Comparison of ENCODE assay signal across 22 cellular contexts in the genomic region with DNA sequence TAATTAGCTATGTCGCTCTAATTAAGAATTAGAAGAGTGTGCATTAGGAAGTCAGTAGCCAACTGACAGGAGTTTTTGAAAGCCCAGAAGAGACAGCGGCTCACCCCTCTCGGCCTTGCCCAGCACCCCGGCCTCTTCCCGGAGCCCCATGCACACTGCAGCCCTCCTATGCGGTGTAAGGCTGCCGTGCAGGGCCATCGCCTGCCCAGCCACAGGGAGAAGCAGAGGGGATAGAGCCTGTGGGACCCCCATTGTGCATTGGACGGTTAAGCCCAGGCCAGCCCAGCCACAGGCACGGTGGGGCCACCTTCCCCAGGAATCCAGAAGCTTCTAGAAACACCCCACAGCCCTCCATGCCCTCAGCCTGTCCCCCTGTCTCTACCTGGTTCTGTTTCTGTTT.
"Had no signal": no experiment of that assay in that cellular context is flagged by ENCODE, and none has a peak within 500 bp of the region (broad histone marks: within the 10 kb centered on the region; RNA-seq: fewer than 3 reads in every experiment).

No MANE protein-coding gene starts in this region.

- H3K9me3 Mint-ChIP-seq: activated CD4-positive, alpha-beta memory T cell treated with anti-CD3 and anti-CD28 coated beads for 36 hours; activated T-helper 17 cell treated with anti-CD3 and anti-CD28 coated beads, Interleukin-2, amount 50 U/mL, for 72 hours had no signal

- H3K27ac Mint-ChIP-seq: activated CD4-positive, alpha-beta memory T cell treated with anti-CD3 and anti-CD28 coated beads for 36 hours; activated CD8-positive, alpha-beta memory T cell treated with anti-CD3 and anti-CD28 coated beads, Interleukin-2, amount 10 ng/mL, durations not matched to agents 7 days and 5 days; activated CD8-positive, alpha-beta T cell treated with anti-CD3 and anti-CD28 coated beads, Interleukin-2, amount 10 ng/mL, durations not matched to agents 7 days and 5 days; activated naive CD8-positive, alpha-beta T cell; activated T-helper 17 cell treated with anti-CD3 and anti-CD28 coated beads, Interleukin-2, amount 50 U/mL, for 72 hours had no signal

- H3K9me3 ChIP-seq: colonic mucosa had no signal

- H3K27me3 ChIP-seq: colonic mucosa had no signal

- H3K4me3 ChIP-seq: colonic mucosa had no signal

- H3K27ac ChIP-seq: colonic mucosa, epithelial cell of prostate had no signal

- H3K4me1 ChIP-seq: colonic mucosa had no signal

- DNase-seq: activated CD4-positive, alpha-beta memory T cell treated with anti-CD3 and anti-CD28 coated beads for 36 hours; activated CD4-positive, alpha-beta T cell treated with anti-CD3 and anti-CD28 coated beads for 1 hour; activated CD4-positive, alpha-beta T cell treated with anti-CD3 and anti-CD28 coated beads for 48 hours; activated CD8-positive, alpha-beta memory T cell treated with anti-CD3 and anti-CD28 coated beads, Interleukin-2, amount 10 ng/mL, durations not matched to agents 7 days and 5 days; activated CD8-positive, alpha-beta memory T cell treated with anti-CD3 and anti-CD28 coated beads, Interleukin-2, amount 50 U/mL, for 4 hours; activated CD8-positive, alpha-beta T cell treated with anti-CD3 and anti-CD28 coated beads, Interleukin-2, amount 10 ng/mL, durations not matched to agents 7 days and 5 days; activated effector memory CD4-positive, alpha-beta T cell treated with Interleukin-2 at 50 U/mL for 16 hours; activated gamma-delta T cell treated with Interleukin-2 at 50 U/mL for 16 hours; activated naive CD4-positive, alpha-beta T cell treated with anti-CD3 and anti-CD28 coated beads, Interleukin-2, amount 50 U/mL, for 16 hours; activated naive CD4-positive, alpha-beta T cell treated with Interleukin-2 at 50 U/mL for 16 hours; activated T-cell treated with anti-CD3 and anti-CD28 coated beads, Interleukin-2, amount 50 U/mL, for 1 hour; amniotic stem cell; anterior cingulate cortex; central memory CD4-positive, alpha-beta T cell; cerebellar nuclear complex; colonic mucosa; effector CD8-positive, alpha-beta T cell; foreskin fibroblast; T-helper 2 cell had no signal

- H3K4me3 Mint-ChIP-seq: activated CD4-positive, alpha-beta memory T cell treated with anti-CD3 and anti-CD28 coated beads for 36 hours; activated CD8-positive, alpha-beta memory T cell treated with anti-CD3 and anti-CD28 coated beads, Interleukin-2, amount 10 ng/mL, durations not matched to agents 7 days and 5 days; activated CD8-positive, alpha-beta T cell treated with anti-CD3 and anti-CD28 coated beads, Interleukin-2, amount 10 ng/mL, durations not matched to agents 7 days and 5 days; activated naive CD8-positive, alpha-beta T cell; activated T-helper 17 cell treated with anti-CD3 and anti-CD28 coated beads, Interleukin-2, amount 50 U/mL, for 72 hours had no signal

- ATAC-seq: activated CD8-positive, alpha-beta memory T cell treated with anti-CD3 and anti-CD28 coated beads, Interleukin-2, amount 10 ng/mL, durations not matched to agents 7 days and 5 days; activated CD8-positive, alpha-beta T cell treated with anti-CD3 and anti-CD28 coated beads, Interleukin-2, amount 10 ng/mL, durations not matched to agents 7 days and 5 days; activated T-helper 17 cell treated with anti-CD3 and anti-CD28 coated beads, Interleukin-2, amount 50 U/mL, for 72 hours had no signal

- H3K36me3 Mint-ChIP-seq: activated CD4-positive, alpha-beta memory T cell treated with anti-CD3 and anti-CD28 coated beads for 36 hours; activated CD8-positive, alpha-beta memory T cell treated with anti-CD3 and anti-CD28 coated beads, Interleukin-2, amount 10 ng/mL, durations not matched to agents 7 days and 5 days; activated naive CD8-positive, alpha-beta T cell had no signal

- H3K36me3 ChIP-seq: colonic mucosa had no signal

- H3K4me1 Mint-ChIP-seq: activated CD8-positive, alpha-beta memory T cell treated with anti-CD3 and anti-CD28 coated beads, Interleukin-2, amount 10 ng/mL, durations not matched to agents 7 days and 5 days; activated T-helper 17 cell treated with anti-CD3 and anti-CD28 coated beads, Interleukin-2, amount 50 U/mL, for 72 hours had no signal

- H3K27me3 Mint-ChIP-seq: activated CD4-positive, alpha-beta memory T cell treated with anti-CD3 and anti-CD28 coated beads for 36 hours; activated CD8-positive, alpha-beta memory T cell treated with anti-CD3 and anti-CD28 coated beads, Interleukin-2, amount 10 ng/mL, durations not matched to agents 7 days and 5 days; activated T-helper 17 cell treated with anti-CD3 and anti-CD28 coated beads, Interleukin-2, amount 50 U/mL, for 72 hours had no signal
